1 cellular context compared by ENCODE assay signal in the genomic region with DNA sequence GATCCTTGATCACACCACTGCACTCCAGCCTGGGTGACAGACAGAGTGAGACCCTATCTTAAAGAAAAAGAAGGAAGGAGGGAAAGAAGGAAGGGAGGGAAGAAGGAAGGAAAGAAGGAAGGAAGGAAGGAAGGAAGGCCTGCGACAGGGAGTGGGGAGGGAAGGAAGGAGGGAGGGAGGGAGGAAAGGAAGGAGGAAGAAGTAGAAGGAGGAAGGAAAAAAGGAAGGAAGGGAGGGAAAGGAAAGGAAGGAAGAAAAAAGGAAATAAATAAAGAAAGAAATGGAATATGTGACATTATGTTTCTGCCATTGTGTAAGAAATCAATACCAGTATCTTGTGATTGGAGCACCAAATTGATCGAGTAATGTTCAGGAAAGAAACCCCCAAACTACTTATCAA.
TF ChIP-seq lines count a peak whose summit lies in the region.

No MANE protein-coding gene starts in this region.

TF ChIP-seq in WTC11, 78 proteins besides CTCF, POLR2A, EP300 and RAD21 (continued from another document):
- TF ChIP-seq, protein P1, sequence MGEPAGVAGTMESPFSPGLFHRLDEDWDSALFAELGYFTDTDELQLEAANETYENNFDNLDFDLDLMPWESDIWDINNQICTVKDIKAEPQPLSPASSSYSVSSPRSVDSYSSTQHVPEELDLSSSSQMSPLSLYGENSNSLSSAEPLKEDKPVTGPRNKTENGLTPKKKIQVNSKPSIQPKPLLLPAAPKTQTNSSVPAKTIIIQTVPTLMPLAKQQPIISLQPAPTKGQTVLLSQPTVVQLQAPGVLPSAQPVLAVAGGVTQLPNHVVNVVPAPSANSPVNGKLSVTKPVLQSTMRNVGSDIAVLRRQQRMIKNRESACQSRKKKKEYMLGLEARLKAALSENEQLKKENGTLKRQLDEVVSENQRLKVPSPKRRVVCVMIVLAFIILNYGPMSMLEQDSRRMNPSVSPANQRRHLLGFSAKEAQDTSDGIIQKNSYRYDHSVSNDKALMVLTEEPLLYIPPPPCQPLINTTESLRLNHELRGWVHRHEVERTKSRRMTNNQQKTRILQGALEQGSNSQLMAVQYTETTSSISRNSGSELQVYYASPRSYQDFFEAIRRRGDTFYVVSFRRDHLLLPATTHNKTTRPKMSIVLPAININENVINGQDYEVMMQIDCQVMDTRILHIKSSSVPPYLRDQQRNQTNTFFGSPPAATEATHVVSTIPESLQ (CRISPR knock-in tag; IDR thresholded peaks at IDR 0.05), result no peak
